In genomic region chr19:11420429-11420893, GRCh38 we compare ENCODE assay signal across 8 cellular contexts. TPM values are rescaled to one million over a fixed set of nuclear protein-coding genes. Genes with fewer than 3 reads are reported as not detected.
DNase-seq lines count a peak whose midpoint lies in the region; ATAC-seq lines count a peak whose summit lies in the region.
"Had no signal": no experiment of that assay in that cellular context is flagged by ENCODE, and none has a peak within 500 bp of the region (broad histone marks: within the 10 kb centered on the region; RNA-seq: fewer than 3 reads in every experiment).

No MANE protein-coding gene starts in this region.

- ATAC-seq in left ventricle myocardium superior: peak; percentile 76

- peak overlapping the region; percentile 63 for H3K4me3 Mint-ChIP-seq in T-helper 2 cell treated with Interferon-gamma antibody and Interleukin-4, amounts not matched to agents 5 μg/mL and 100 μg/mL, for 36 hours

- no peak for DNase-seq in T-helper 2 cell treated with Interferon-gamma antibody and Interleukin-4, amounts not matched to agents 5 μg/mL and 100 μg/mL, for 36 hours (ENCODE audit: low spot score)
- DNase-seq in T-helper 2 cell: no peak
- DNase-seq in left ventricle myocardium superior: peak; percentile 84
- no peak for DNase-seq in NCI-H1694 (lab: John Stamatoyannopoulos, UW)
- no peak for DNase-seq in SKM-1 treated with dmso at 0.1 percent for 144 hours (lab: John Stamatoyannopoulos, UW; ENCODE audit: unreplicated experiment)
- DNase-seq: CD4-positive, CD25-positive, alpha-beta regulatory T cell; NCI-H1092 treated with DMSO at 0.1 percent for 48 hours had no signal

- intact Hi-C loops in left ventricle myocardium superior (cut with micrococcal nuclease): no loop called here

- peaks cover 71% of the 10 kb centered on the region for H3K27me3 Mint-ChIP-seq in T-helper 2 cell treated with Interferon-gamma antibody and Interleukin-4, amounts not matched to agents 5 μg/mL and 100 μg/mL, for 36 hours (ENCODE audit: low read depth)

- H3K9me3 Mint-ChIP-seq in T-helper 2 cell treated with Interferon-gamma antibody and Interleukin-4, amounts not matched to agents 5 μg/mL and 100 μg/mL, for 36 hours: peaks cover 1% of the 10 kb centered on the region
- H3K9me3 Mint-ChIP-seq: CD4-positive, CD25-positive, alpha-beta regulatory T cell had no signal

- no peaks in the 10 kb centered on the region for H3K36me3 Mint-ChIP-seq in T-helper 2 cell treated with Interferon-gamma antibody and Interleukin-4, amounts not matched to agents 5 μg/mL and 100 μg/mL, for 36 hours (ENCODE audit: low read depth)
- H3K36me3 Mint-ChIP-seq: CD4-positive, CD25-positive, alpha-beta regulatory T cell had no signal

- H3K27ac ChIP-seq in temporal lobe (ENCODE audit: low read depth, low read length): peak overlapping the region; percentile 40

- peaks cover 18% of the 10 kb centered on the region for H3K4me1 Mint-ChIP-seq in T-helper 2 cell treated with Interferon-gamma antibody and Interleukin-4, amounts not matched to agents 5 μg/mL and 100 μg/mL, for 36 hours (ENCODE audit: low read depth)

- H3K27ac Mint-ChIP-seq in T-helper 2 cell treated with Interferon-gamma antibody and Interleukin-4, amounts not matched to agents 5 μg/mL and 100 μg/mL, for 36 hours: no peak overlapping the region

RNA-seq across cellular contexts. Expression of gene RGL3, which starts 1.3 kb away (rescaled TPM):
- 6.4 TPM for total RNA-seq in left ventricle myocardium superior
- 0.25 TPM for total RNA-seq in temporal lobe
- total RNA-seq: CD4-positive, CD25-positive, alpha-beta regulatory T cell had no signal

RNA-seq across cellular contexts. Expression of gene ODAD3, which starts 14.5 kb away (rescaled TPM):
- 0.42 TPM for total RNA-seq in left ventricle myocardium superior
- total RNA-seq in temporal lobe: 0.49 TPM
- total RNA-seq: CD4-positive, CD25-positive, alpha-beta regulatory T cell had no signal

RNA-seq across cellular contexts. Expression of gene PRKCSH, which starts 15.0 kb away (rescaled TPM):
- total RNA-seq in left ventricle myocardium superior (139 TPM), temporal lobe (47.5 TPM)

RNA-seq across cellular contexts. Expression of gene EPOR, which starts 36.3 kb away (rescaled TPM):
- total RNA-seq in left ventricle myocardium superior: 7.6 TPM
- 2.7 TPM for total RNA-seq in temporal lobe

RNA-seq across cellular contexts. Expression of gene SWSAP1, which starts 46.0 kb away (rescaled TPM):
- total RNA-seq in left ventricle myocardium superior: 2.0 TPM
- 0.25 TPM for total RNA-seq in temporal lobe
